Comparison of ENCODE assay signal across 11 cellular contexts in genomic region chr5:133053463-133053862, GRCh38. TPM values are rescaled to one million over a fixed set of nuclear protein-coding genes. Genes with fewer than 3 reads are reported as not detected.
DNase-seq lines count a peak whose midpoint lies in the region; ATAC-seq, FAIRE-seq and TF ChIP-seq lines count a peak whose summit lies in the region.
"Had no signal": no experiment of that assay in that cellular context is flagged by ENCODE, and none has a peak within 500 bp of the region (broad histone marks: within the 10 kb centered on the region; RNA-seq: fewer than 3 reads in every experiment).

No MANE protein-coding gene starts in this region.

- FAIRE-seq in HepG2 (lab: Jason Lieb, UNC), result no peak

- peak overlapping the region; percentile 100 for H3K27ac ChIP-seq in HepG2 (ENCODE audit: extremely low read length, insufficient read depth, low read length)
- H3K27ac ChIP-seq in upper lobe of right lung, result no peak overlapping the region
- H3K27ac ChIP-seq in substantia nigra (ENCODE audit: low read depth, low read length, poor library complexity, severe bottlenecking), result no peak overlapping the region

- H2AFZ ChIP-seq in HepG2 (ENCODE audit: low read length), result no peak overlapping the region

- no peak for TF ChIP-seq EP300 in HepG2 (IDR thresholded peaks at IDR 0.05; ENCODE audit: low read depth in 2 of 2, low read length in 2 of 2)
- TF ChIP-seq EP300 in HepG2 (CRISPR knock-in tag; IDR thresholded peaks at IDR 0.05; ENCODE audit: borderline replicate concordance), result no peak

- H3K27me3 ChIP-seq in adipocyte (replicated peaks; ENCODE audit: control insufficient read depth, insufficient read depth, low read length), result no peaks in the 10 kb centered on the region
- no peaks in the 10 kb centered on the region; a peak in 1 of 5 replicates for H3K27me3 ChIP-seq in HepG2 (ENCODE audit: control insufficient read depth in 1 of 2, insufficient read depth in 2 of 2, low read length in 2 of 2)
- H3K27me3 ChIP-seq in upper lobe of right lung, result no peaks in the 10 kb centered on the region

- H3K27ac Mint-ChIP-seq in activated naive CD4-positive, alpha-beta T cell treated with anti-CD3 and anti-CD28 coated beads, Interleukin-2, amount 50 U/mL, for 24 hours, result no peak overlapping the region

- no peaks in the 10 kb centered on the region for H3K9me3 Mint-ChIP-seq in activated naive CD4-positive, alpha-beta T cell treated with anti-CD3 and anti-CD28 coated beads, Interleukin-2, amount 50 U/mL, for 24 hours

- H3K4me1 ChIP-seq in adipocyte (ENCODE audit: control insufficient read depth, insufficient read depth, low read length) (peaks cover 28% of the 10 kb centered on the region), HepG2 (ENCODE audit: insufficient read depth, low read length) (peaks cover 76% of the 10 kb centered on the region), upper lobe of right lung (peaks cover 53% of the 10 kb centered on the region)

- BruUV-seq in HepG2 (replicated peaks; lab: Mats Ljungman, UMichigan), result no TSS peak

- H4K20me1 ChIP-seq in HepG2 (ENCODE audit: insufficient read depth, low read length), result peaks cover 35% of the 10 kb centered on the region

- no peak for DNase-seq in activated naive CD4-positive, alpha-beta T cell treated with anti-CD3 and anti-CD28 coated beads, Interleukin-2, amount 50 U/mL, for 16 hours
- DNase-seq in adipocyte (ENCODE audit: low read depth) (no peak), HepG2 (ENCODE audit: low spot score) (no peak), upper lobe of right lung (no peak), substantia nigra (lab: John Stamatoyannopoulos, UW) (no peak), nucleus accumbens (lab: John Stamatoyannopoulos, UW) (no peak), NCI-H2227 treated with DMSO at 0.1 percent for 48 hours (lab: John Stamatoyannopoulos, UW) (no peak)
- DNase-seq: aorta, DMS 273 treated with DMSO at 0.1 percent for 48 hours, retina had no signal

- in situ Hi-C loops in HepG2 (cut with HindIII; ENCODE audit: extremely low pct_ligation_motif_present, low pct_unique_long_range_greater_than_20kb), result loop anchor here (5.0 kb wide), 1 partner anchor 91 kb away; the partner anchor contains the start of gene AFF4

- peaks cover 77% of the 10 kb centered on the region for H3K4me1 Mint-ChIP-seq in activated naive CD4-positive, alpha-beta T cell treated with anti-CD3 and anti-CD28 coated beads, Interleukin-2, amount 50 U/mL, for 24 hours

- H3K4me3 Mint-ChIP-seq in activated naive CD4-positive, alpha-beta T cell treated with anti-CD3 and anti-CD28 coated beads, Interleukin-2, amount 50 U/mL, for 24 hours, result peak overlapping the region; percentile 90

- intact Hi-C loops in HepG2 (cut with micrococcal nuclease; ENCODE audit: unreplicated experiment) (loop anchor here (5.0 kb wide), 1 partner anchor 36 kb away; no protein-coding TSS in a partner anchor), upper lobe of right lung (cut with DNase I) (no loop called here)

- 78% methylated on average over 17 of the region's 17 CpGs for WGBS in HepG2 (ENCODE audit: low lambda C conversion rate)

- peaks cover 77% of the 10 kb centered on the region for H3K79me2 ChIP-seq in HepG2 (ENCODE audit: insufficient read depth, low read length)

- H3K36me3 ChIP-seq in adipocyte (ENCODE audit: control insufficient read depth, insufficient read depth, low read length, severe bottlenecking) (no peaks in the 10 kb centered on the region), HepG2 (replicated peaks in 1 of 2; ENCODE audit: control insufficient read depth in 1 of 2, insufficient read depth in 2 of 2, low read length in 2 of 2) (no peaks in the 10 kb centered on the region), upper lobe of right lung (no peaks in the 10 kb centered on the region)

- H3K9ac ChIP-seq in adipocyte (ENCODE audit: low read length) (peak overlapping the region; percentile 97), HepG2 (ENCODE audit: insufficient read depth, low read depth, low read length) (peak overlapping the region; percentile 99; the same call in 1 of the 2 replicates)

- peaks cover 3% of the 10 kb centered on the region for H3K36me3 Mint-ChIP-seq in activated naive CD4-positive, alpha-beta T cell treated with anti-CD3 and anti-CD28 coated beads, Interleukin-2, amount 50 U/mL, for 24 hours

- TF ChIP-seq RAD21 in HepG2 (CRISPR knock-in tag; IDR thresholded peaks at IDR 0.05), result no peak

- H3K27me3 Mint-ChIP-seq in activated naive CD4-positive, alpha-beta T cell treated with anti-CD3 and anti-CD28 coated beads, Interleukin-2, amount 50 U/mL, for 24 hours, result no peaks in the 10 kb centered on the region

- H3K9me3 ChIP-seq in adipocyte (ENCODE audit: control insufficient read depth, low read length), result no peaks in the 10 kb centered on the region
- H3K9me3 ChIP-seq in HepG2 (ENCODE audit: low read length), result no peaks in the 10 kb centered on the region
- no peaks in the 10 kb centered on the region for H3K9me3 ChIP-seq in upper lobe of right lung

- no peak for ATAC-seq in HepG2
- ATAC-seq in upper lobe of right lung, result no peak

- TF ChIP-seq POLR2A in HepG2 (IDR thresholded peaks at IDR 0.05; ENCODE audit: insufficient read depth in 1 of 2, low read depth in 2 of 2, low read length in 2 of 2), result no peak

- POLR2A ChIA-PET in HepG2 (lab: Yijun Ruan, JAX), result no interaction called here

- H3K4me3 ChIP-seq in adipocyte (ENCODE audit: low read length), result peak overlapping the region; percentile 95
- H3K4me3 ChIP-seq in HepG2 (replicated peaks in 1 of 3; ENCODE audit: insufficient read depth in 1 of 3, low read depth in 2 of 3, low read length in 3 of 3), result peak overlapping the region; percentile 90 to 95 (median 94); a peak in 5 of 6 replicates
- peak overlapping the region; percentile 99 for H3K4me3 ChIP-seq in upper lobe of right lung

- no peak for TF ChIP-seq CTCF in HepG2 (CRISPR knock-in tag; IDR thresholded peaks at IDR 0.05)
- TF ChIP-seq CTCF in upper lobe of right lung (IDR thresholded peaks at IDR 0.05), result no peak

- CTCF ChIA-PET in HepG2 (lab: Yijun Ruan, JAX; ENCODE audit: low intra/inter-chr PET ratio, low total read pairs), result no interaction called here

- peak overlapping the region; percentile 87 for H3K4me2 ChIP-seq in HepG2 (ENCODE audit: low read depth, low read length)

TF ChIP-seq in HepG2, 621 proteins besides CTCF, POLR2A, EP300 and RAD21:
- TF ChIP-seq ZMYM4 (CRISPR knock-in tag; IDR thresholded peaks at IDR 0.05), result 0 out of 2 replicates have a peak, but pooled peaks have one; percentile 17
- no peak for TF ChIP-seq SMARCE1 (IDR thresholded peaks at IDR 0.05; ENCODE audit: borderline replicate concordance)
- TF ChIP-seq ZBTB38 (CRISPR knock-in tag; IDR thresholded peaks at IDR 0.05), result peak; percentile 57; the same call in 1 of the 2 replicates
- no peak for TF ChIP-seq ZSCAN22 (CRISPR knock-in tag; IDR thresholded peaks at IDR 0.05)
- TF ChIP-seq ZNF615 (CRISPR knock-in tag; IDR thresholded peaks at IDR 0.05; ENCODE audit: borderline replicate concordance), result no peak

RNA-seq across cellular contexts. Expression of gene HSPA4, which starts 1.6 kb away (rescaled TPM):
- total RNA-seq in HepG2 (2016; rRNA removed; fragmentation: Illumina TruSeq; extraction: Trizol), result 231 and 359 TPM in 2 replicates
- total RNA-seq in HepG2 (2016; cell fraction: cytosol; rRNA removed; fragmentation: Illumina TruSeq; extraction: Trizol; ENCODE audit: low read depth), result 16.8 and 19.8 TPM in 2 replicates
- 234 and 349 TPM in 2 replicates for total RNA-seq in HepG2 (2016; cell fraction: insoluble cytoplasmic fraction; rRNA removed; fragmentation: Illumina TruSeq; extraction: Trizol)
- 31.3 and 31.7 TPM in 2 replicates for total RNA-seq in HepG2 (2016; cell fraction: membrane; rRNA removed; fragmentation: Illumina TruSeq; extraction: Trizol)
- total RNA-seq in HepG2 (2016; cell fraction: nucleus; rRNA removed; fragmentation: Illumina TruSeq; extraction: Trizol), result 93.9 and 106 TPM in 2 replicates
- 21.7 and 36.6 TPM in 2 replicates for polyA plus RNA-seq in HepG2 (2011; rRNA removed)
- polyA plus RNA-seq in HepG2 (2011; cell fraction: cytosol; rRNA removed), result 10.5 and 18.6 TPM in 2 replicates
- 6.5 and 10.0 TPM in 2 replicates for polyA plus RNA-seq in HepG2 (2011; cell fraction: nucleus; rRNA removed)
- 115 and 141 TPM in 2 replicates for polyA plus RNA-seq in HepG2 (2012)
- polyA plus RNA-seq in HepG2 (2016; cell fraction: cytosol; fragmentation: Illumina TruSeq; extraction: Trizol; ENCODE audit: low read depth), result 9.3 and 9.9 TPM in 2 replicates
- polyA plus RNA-seq in HepG2 (2016; cell fraction: insoluble cytoplasmic fraction; fragmentation: Illumina TruSeq; extraction: Trizol; ENCODE audit: low read depth), result 317 and 331 TPM in 2 replicates
- polyA plus RNA-seq in HepG2 (2016; cell fraction: membrane; fragmentation: Illumina TruSeq; extraction: Trizol; ENCODE audit: low read depth), result 25.5 and 28.6 TPM in 2 replicates
- polyA plus RNA-seq in HepG2 (2016; cell fraction: nucleus; fragmentation: Illumina TruSeq; extraction: Trizol; ENCODE audit: insufficient read depth, low read depth), result 160 and 171 TPM in 2 replicates
- 16.3 and 24.3 TPM in 2 replicates for polyA minus RNA-seq in HepG2 (2011; rRNA and poly(A)+ RNA removed; ENCODE audit: low replicate concordance)
- polyA minus RNA-seq in HepG2 (2011; cell fraction: cytosol; rRNA and poly(A)+ RNA removed), result 45.8 and 50.3 TPM in 2 replicates
- 27.4 and 38.4 TPM in 2 replicates for polyA minus RNA-seq in HepG2 (2011; cell fraction: nucleus; rRNA and poly(A)+ RNA removed)
- 64.1 TPM for total RNA-seq in upper lobe of right lung

RNA-seq across cellular contexts. Expression of gene ZCCHC10, which starts 27.1 kb away (rescaled TPM):
- total RNA-seq in HepG2 (2016; rRNA removed; fragmentation: Illumina TruSeq; extraction: Trizol) (40.7 and 54.8 TPM in 2 replicates), upper lobe of right lung (17.0 TPM)
- total RNA-seq in HepG2 (2016; cell fraction: cytosol; rRNA removed; fragmentation: Illumina TruSeq; extraction: Trizol; ENCODE audit: low read depth), result 11.6 and 12.4 TPM in 2 replicates
- total RNA-seq in HepG2 (2016; cell fraction: insoluble cytoplasmic fraction; rRNA removed; fragmentation: Illumina TruSeq; extraction: Trizol), result 41.5 and 61.2 TPM in 2 replicates
- 15.4 and 19.1 TPM in 2 replicates for total RNA-seq in HepG2 (2016; cell fraction: membrane; rRNA removed; fragmentation: Illumina TruSeq; extraction: Trizol)
- total RNA-seq in HepG2 (2016; cell fraction: nucleus; rRNA removed; fragmentation: Illumina TruSeq; extraction: Trizol), result 11.7 and 15.9 TPM in 2 replicates
- polyA plus RNA-seq in HepG2 (2011; rRNA removed), result 44.5 and 48.2 TPM in 2 replicates
- polyA plus RNA-seq in HepG2 (2011; cell fraction: cytosol; rRNA removed), result 26.9 and 28.7 TPM in 2 replicates
- 4.3 and 8.5 TPM in 2 replicates for polyA plus RNA-seq in HepG2 (2011; cell fraction: nucleus; rRNA removed)
- polyA plus RNA-seq in HepG2 (2012), result 29.4 and 34.7 TPM in 2 replicates
- polyA plus RNA-seq in HepG2 (2016; cell fraction: cytosol; fragmentation: Illumina TruSeq; extraction: Trizol; ENCODE audit: low read depth), result 5.9 and 7.2 TPM in 2 replicates
- polyA plus RNA-seq in HepG2 (2016; cell fraction: insoluble cytoplasmic fraction; fragmentation: Illumina TruSeq; extraction: Trizol; ENCODE audit: low read depth), result 53.3 and 59.8 TPM in 2 replicates
- 12.2 and 14.0 TPM in 2 replicates for polyA plus RNA-seq in HepG2 (2016; cell fraction: membrane; fragmentation: Illumina TruSeq; extraction: Trizol; ENCODE audit: low read depth)
- 27.5 and 29.2 TPM in 2 replicates for polyA plus RNA-seq in HepG2 (2016; cell fraction: nucleus; fragmentation: Illumina TruSeq; extraction: Trizol; ENCODE audit: insufficient read depth, low read depth)
- polyA minus RNA-seq in HepG2 (2011; rRNA and poly(A)+ RNA removed; ENCODE audit: low replicate concordance), result 14.3 and 19.3 TPM in 2 replicates
- polyA minus RNA-seq in HepG2 (2011; cell fraction: cytosol; rRNA and poly(A)+ RNA removed), result 12.7 and 13.7 TPM in 2 replicates
- 2.6 and 4.4 TPM in 2 replicates for polyA minus RNA-seq in HepG2 (2011; cell fraction: nucleus; rRNA and poly(A)+ RNA removed)
